Comparison of ENCODE assay signal across 1 cellular context in genomic region chr17:75457047-75457654, GRCh38.
A peak's percentile ranks its signal among the peaks of the same experiment; 100 is the strongest.
TF ChIP-seq lines count a peak whose summit lies in the region.

No MANE protein-coding gene starts in this region.

TF ChIP-seq in K562, 482 proteins besides CTCF, POLR2A, EP300 and RAD21 (continues in another document):
- TF ChIP-seq NFXL1 (CRISPR knock-in tag; IDR thresholded peaks at IDR 0.05) (no peak), NRF1 (conservative IDR thresholded peaks at IDR 0.05 in 1 of 2, IDR thresholded peaks at IDR 0.05 in 1 of 2) (peak; percentile 62 to 71), SMARCE1 (IDR thresholded peaks at IDR 0.05) (peak; percentile 8; the same call in 1 of the 2 replicates), PRDM10 (IDR thresholded peaks at IDR 0.05; ENCODE audit: partially characterized antibody) (peak; percentile 23), ZNF695 (CRISPR knock-in tag; IDR thresholded peaks at IDR 0.05) (no peak), YY1 (IDR thresholded peaks at IDR 0.05; ENCODE audit: borderline replicate concordance in 1 of 3, control insufficient read depth in 1 of 3, extremely low read depth in 1 of 3, insufficient read depth in 3 of 3, insufficient read length in 1 of 3, insufficient replicate concordance in 2 of 3, low read depth in 1 of 3, low read length in 2 of 3) (peak in 1 of 3 experiments; percentile 25), TFE3 (CRISPR knock-in tag; IDR thresholded peaks at IDR 0.05) (peak; percentile 39; the same call in 1 of the 2 replicates), IRF2 (CRISPR knock-in tag; IDR thresholded peaks at IDR 0.05) (no peak), RB1 (IDR thresholded peaks at IDR 0.05; ENCODE audit: low read depth) (0 out of 2 replicates have a peak, but pooled peaks have one; percentile 8), CBX2 (IDR thresholded peaks at IDR 0.05; ENCODE audit: insufficient read depth, low read length, poor library complexity, severe bottlenecking) (no peak), BHLHE40 (IDR thresholded peaks at IDR 0.05; ENCODE audit: low read length) (peak; percentile 80), PHF21A (IDR thresholded peaks at IDR 0.05; ENCODE audit: borderline replicate concordance, low read depth) (no peak), MGA (IDR thresholded peaks at IDR 0.05) (0 out of 2 replicates have a peak, but pooled peaks have one; percentile 51), RAD51 (IDR thresholded peaks at IDR 0.05; ENCODE audit: borderline replicate concordance, low read depth) (peak; percentile 80), USF1 (CRISPR knock-in tag; IDR thresholded peaks at IDR 0.05) (peak; percentile 90), FOXK2 (conservative IDR thresholded peaks at IDR 0.05 in 1 of 2, IDR thresholded peaks at IDR 0.05 in 1 of 2; ENCODE audit: low read depth in 2 of 2) (no peak), MAZ (CRISPR knock-in tag; conservative IDR thresholded peaks at IDR 0.05 in 1 of 2, IDR thresholded peaks at IDR 0.05 in 1 of 2) (no peak), STAG1 (CRISPR knock-in tag; IDR thresholded peaks at IDR 0.05; ENCODE audit: borderline replicate concordance) (no peak), ZKSCAN8 (CRISPR knock-in tag; IDR thresholded peaks at IDR 0.05) (no peak), ZNF212 (CRISPR knock-in tag; IDR thresholded peaks at IDR 0.05) (no peak), E2F6 (IDR thresholded peaks at IDR 0.05; ENCODE audit: borderline replicate concordance in 1 of 2, extremely low read depth in 1 of 2, insufficient read depth in 1 of 2, insufficient read length in 1 of 2, low read depth in 1 of 2, low read length in 1 of 2, poor library complexity in 1 of 2, severe bottlenecking in 1 of 2) (peak in 1 of 2 experiments; percentile 65), HDAC1 (IDR thresholded peaks at IDR 0.05) (no peak), ZBTB7A (IDR thresholded peaks at IDR 0.05; ENCODE audit: borderline replicate concordance, control insufficient read depth, low read depth, low read length) (peak; percentile 74; the same call in 1 of the 2 replicates), SMARCA5 (IDR thresholded peaks at IDR 0.05) (no peak), HDAC6 (IDR thresholded peaks at IDR 0.05; ENCODE audit: low read depth, low read length) (no peak), ZBTB1 (CRISPR knock-in tag; IDR thresholded peaks at IDR 0.05; ENCODE audit: borderline replicate concordance, low read depth) (0 out of 2 replicates have a peak, but pooled peaks have one; percentile 23), ETS1 (conservative IDR thresholded peaks at IDR 0.05; ENCODE audit: control insufficient read depth, low read depth, low read length) (0 out of 2 replicates have a peak, but pooled peaks have one; percentile 26), CCNT2 (IDR thresholded peaks at IDR 0.05; ENCODE audit: borderline replicate concordance, extremely low read depth, insufficient read length, low read depth, low read length) (peak; percentile 14), HMGN3 (IDR thresholded peaks at IDR 0.05; ENCODE audit: borderline replicate concordance, extremely low read depth, insufficient read length, low read depth, low read length) (peak; percentile 44), SRSF7 (optimal IDR thresholded peaks at IDR 0.05; ENCODE audit: low read depth, low read length) (no peak), RBFOX2 (IDR thresholded peaks at IDR 0.05; ENCODE audit: low read depth, low read length) (peak; percentile 27; the same call in 1 of the 2 replicates), ELK1 (CRISPR knock-in tag; IDR thresholded peaks at IDR 0.05) (no peak), FOXK1 (CRISPR knock-in tag; IDR thresholded peaks at IDR 0.05; ENCODE audit: borderline replicate concordance) (0 out of 2 replicates have a peak, but pooled peaks have one; percentile 2), KDM5B (IDR thresholded peaks at IDR 0.05; ENCODE audit: insufficient replicate concordance, low read depth, low read length) (no peak), CBX1 (IDR thresholded peaks at IDR 0.05; ENCODE audit: low read depth) (no peak; the same call in 1 of the 2 replicates), USF2 (CRISPR knock-in tag; IDR thresholded peaks at IDR 0.05) (peak; percentile 86)
